ENCODE assay signal across 15 cellular contexts in genomic region chr12:19779393-19780056, GRCh38.
A peak's percentile ranks its signal among the peaks of the same experiment; 100 is the strongest.
DNase-seq lines count a peak whose midpoint lies in the region; ATAC-seq and TF ChIP-seq lines count a peak whose summit lies in the region.
"Had no signal": no experiment of that assay in that cellular context is flagged by ENCODE, and none has a peak within 500 bp of the region (broad histone marks: within the 10 kb centered on the region; RNA-seq: fewer than 3 reads in every experiment).

No MANE protein-coding gene starts in this region.

- DNase-seq in NCI-H146 treated with DMSO at 0.1 percent for 48 hours (lab: John Stamatoyannopoulos, UW; ENCODE audit: unreplicated experiment) (peak; percentile 21), coronary artery (ENCODE audit: low spot score) (no peak), islet precursor cell (peak; percentile 89), smooth muscle cell (lab: John Stamatoyannopoulos, UW; ENCODE audit: unreplicated experiment) (no peak), SK-N-DZ (ENCODE audit: low spot score) (no peak)
- DNase-seq: activated naive CD4-positive, alpha-beta T cell treated with anti-CD3 and anti-CD28 coated beads, Interleukin-2, amount 10 ng/mL, durations not matched to agents 7 days and 5 days; CD4-positive, alpha-beta T cell; colonic mucosa; GM23248; Karpas-422; NCI-H2107; right lobe of liver had no signal

- ATAC-seq in GM18861 (IDR thresholded peaks at IDR 0.05; ENCODE audit: unreplicated experiment) (no peak), gastroesophageal sphincter (no peak)
- ATAC-seq: SK-N-SH treated with all-trans-retinoic acid at 6 μM for 48 hours had no signal

- no peaks in the 10 kb centered on the region for H3F3A ChIP-seq in smooth muscle cell (ENCODE audit: low read depth)

- no peak for TF ChIP-seq EP300 in gastroesophageal sphincter (IDR thresholded peaks at IDR 0.05)

- no peaks in the 10 kb centered on the region for H3K79me2 ChIP-seq in smooth muscle cell (ENCODE audit: low read depth)

- H4K20me1 ChIP-seq in smooth muscle cell (ENCODE audit: low read depth), result no peaks in the 10 kb centered on the region

- no peaks in the 10 kb centered on the region for H3K27me3 ChIP-seq in smooth muscle cell (ENCODE audit: low read depth)
- no peaks in the 10 kb centered on the region for H3K27me3 ChIP-seq in gastroesophageal sphincter
- H3K27me3 ChIP-seq: colonic mucosa, right lobe of liver had no signal

- H3K9me3 ChIP-seq in smooth muscle cell (replicated peaks; ENCODE audit: low read depth) (no peaks in the 10 kb centered on the region), gastroesophageal sphincter (no peaks in the 10 kb centered on the region)
- H3K9me3 ChIP-seq: colonic mucosa, right lobe of liver had no signal

- peak overlapping the region; percentile 16 for H3K4me2 ChIP-seq in smooth muscle cell

- no peaks in the 10 kb centered on the region for H3K36me3 ChIP-seq in smooth muscle cell (ENCODE audit: low read depth)
- H3K36me3 ChIP-seq in gastroesophageal sphincter, result no peaks in the 10 kb centered on the region
- H3K36me3 ChIP-seq: colonic mucosa, right lobe of liver had no signal

- H3K27ac ChIP-seq in coronary artery (peak overlapping the region; percentile 6 to 79), smooth muscle cell (ENCODE audit: low read depth) (no peak overlapping the region), gastroesophageal sphincter (no peak overlapping the region)
- H3K27ac ChIP-seq: colonic mucosa, GM23248, right lobe of liver had no signal

- TF ChIP-seq CTCF in coronary artery (IDR thresholded peaks at IDR 0.05) (no peak), smooth muscle cell (IDR thresholded peaks at IDR 0.05; ENCODE audit: borderline replicate concordance, insufficient read depth, poor library complexity, severe bottlenecking) (no peak), gastroesophageal sphincter (IDR thresholded peaks at IDR 0.05) (no peak)

- H2AFZ ChIP-seq in smooth muscle cell (ENCODE audit: low read depth), result peak overlapping the region; percentile 45

- peak overlapping the region; percentile 32 for H3K4me3 ChIP-seq in coronary artery
- no peak overlapping the region for H3K4me3 ChIP-seq in smooth muscle cell
- no peak overlapping the region for H3K4me3 ChIP-seq in gastroesophageal sphincter
- H3K4me3 ChIP-seq: colonic mucosa, GM23248, right lobe of liver had no signal

- 63% methylated on average over 10 of the region's 10 CpGs for WGBS in smooth muscle cell (ENCODE audit: low lambda C conversion rate)
- 100% methylated on average over 1 to 2 of the region's 10 CpGs for WGBS in gastroesophageal sphincter (ENCODE audit: low coverage in 1 of 2), 2 donors

- no peak overlapping the region for H3K9ac ChIP-seq in smooth muscle cell (ENCODE audit: low read depth)
- H3K9ac ChIP-seq: GM23248 had no signal

- TF ChIP-seq POLR2A in gastroesophageal sphincter (IDR thresholded peaks at IDR 0.05), result no peak

- H3K4me1 ChIP-seq in smooth muscle cell (ENCODE audit: low read depth) (no peaks in the 10 kb centered on the region), gastroesophageal sphincter (peaks cover 0 to 11% (median 0%) of the 10 kb centered on the region in 3 donors)
- H3K4me1 ChIP-seq: colonic mucosa, right lobe of liver had no signal

Comparison
In these comparisons a context has a peak if more than half of its experiments do, and no peak if none do; other contexts are left out.
1. DNase-seq: peak in NCI-H146 treated with DMSO at 0.1 percent for 48 hours (single experiment) and islet precursor cell (single experiment); none in coronary artery (single experiment), smooth muscle cell (single experiment) and SK-N-DZ (single experiment).
2. H3K27ac ChIP-seq: peak in coronary artery (2 of 2); none in smooth muscle cell (single experiment) and gastroesophageal sphincter (0 of 4).